8 cellular contexts compared by ENCODE assay signal in genomic region chr5:88833371-88834107, GRCh38. TPM values are rescaled to one million over a fixed set of nuclear protein-coding genes. Genes with fewer than 3 reads are reported as not detected.
DNase-seq lines count a peak whose midpoint lies in the region; ATAC-seq and TF ChIP-seq lines count a peak whose summit lies in the region.

No MANE protein-coding gene starts in this region.

- H3K4me3 ChIP-seq in AG04450 (ENCODE audit: low read depth, low read length) (peak overlapping the region; percentile 12), adrenal gland (peak overlapping the region in 1 of 4 donors; percentile 34), mesendoderm (ENCODE audit: low read length) (no peak overlapping the region), stomach smooth muscle (ENCODE audit: low read length in 2 of 2) (peak overlapping the region; percentile 10 to 38)
- no peak overlapping the region for H3K4me3 ChIP-seq in Jurkat, Clone E6-1 (ENCODE audit: low read length)

- peak; percentile 51 for ATAC-seq in GM19395 (IDR thresholded peaks at IDR 0.05; ENCODE audit: unreplicated experiment)

- CTCF ChIA-PET in AG04450 (lab: Charles Lee) = interaction anchor here (0.6 kb wide), 1 partner anchor 31 kb away, joined by 5 read pairs; no protein-coding TSS in a partner anchor

- no peak overlapping the region for H2BK5ac ChIP-seq in mesendoderm (ENCODE audit: low read length)

- no peak overlapping the region for H2BK120ac ChIP-seq in mesendoderm (ENCODE audit: low read depth, low read length)

- H2AK5ac ChIP-seq in mesendoderm (ENCODE audit: low read length) = no peak overlapping the region

- no peak for DNase-seq in AG04450 (ENCODE audit: low read depth, low spot score)
- DNase-seq in Jurkat, Clone E6-1 (ENCODE audit: low read depth, low spot score) = peak; percentile 47
- peak; percentile 65 to 84 (median 77) for DNase-seq in adrenal gland
- DNase-seq in mesendoderm = peak; percentile 12
- DNase-seq in Kasumi-1 (lab: John Stamatoyannopoulos, UW) = no peak
- DNase-seq in islet precursor cell = no peak

- no peaks in the 10 kb centered on the region for H3K79me1 ChIP-seq in mesendoderm (ENCODE audit: low read length)

- no peak overlapping the region for H3K4me2 ChIP-seq in mesendoderm (ENCODE audit: low read length)

- H4K5ac ChIP-seq in mesendoderm (ENCODE audit: low read length) = no peak overlapping the region

- H3K23ac ChIP-seq in mesendoderm (ENCODE audit: low read length) = no peak overlapping the region

- peak in 1 of 2 donors; percentile 49 for TF ChIP-seq POLR2A in adrenal gland (IDR thresholded peaks at IDR 0.05)

- intact Hi-C loops in adrenal gland (cut with DNase I) = loop anchor here in 1 of 2 donors (10.0 kb wide), 1 partner anchor 51 kb away; the partner anchor contains the start of gene MEF2C

- H3K9ac ChIP-seq in mesendoderm (ENCODE audit: low read length) (no peak overlapping the region), stomach smooth muscle (ENCODE audit: low read length in 2 of 2) (peak overlapping the region in 1 of 2 donors; percentile 7)

- no peak overlapping the region for H3K4ac ChIP-seq in mesendoderm (ENCODE audit: low read depth, low read length)

- peaks cover 37 to 89% of the 10 kb centered on the region in 2 donors for H3K4me1 ChIP-seq in adrenal gland (replicated peaks in 1 of 2)
- H3K4me1 ChIP-seq in mesendoderm (ENCODE audit: control insufficient read depth, low read depth, low read length) = no peaks in the 10 kb centered on the region
- peaks cover 15% of the 10 kb centered on the region for H3K4me1 ChIP-seq in stomach smooth muscle (ENCODE audit: control insufficient read depth, insufficient read depth, low read length)

- no peak overlapping the region for H4K8ac ChIP-seq in mesendoderm (ENCODE audit: low read depth, low read length)

- H3K36me3 ChIP-seq in adrenal gland (replicated peaks in 1 of 2) (no peaks in the 10 kb centered on the region), mesendoderm (ENCODE audit: control insufficient read depth, insufficient read depth, low read length) (no peaks in the 10 kb centered on the region), stomach smooth muscle (ENCODE audit: control insufficient read depth in 2 of 2, insufficient read depth in 2 of 2, low read length in 2 of 2) (no peaks in the 10 kb centered on the region)

- H3K79me2 ChIP-seq in mesendoderm (ENCODE audit: control insufficient read depth, insufficient read depth, low read length) = no peaks in the 10 kb centered on the region

- POLR2A ChIA-PET in AG04450 (lab: Yijun Ruan, JAX) = no interaction called here

- no peak overlapping the region for H2BK15ac ChIP-seq in mesendoderm (replicated peaks; ENCODE audit: low read depth)

- no peak overlapping the region for H3K27ac ChIP-seq in AG04450 (ENCODE audit: low read depth, low read length)
- H3K27ac ChIP-seq in adrenal gland = peak overlapping the region in 4 of 5 donors; percentile 53 to 84 (median 76)
- H3K27ac ChIP-seq in mesendoderm (ENCODE audit: low read depth, low read length) = no peak overlapping the region
- peak overlapping the region; percentile 4 for H3K27ac ChIP-seq in stomach smooth muscle (ENCODE audit: low read length)

- H3K9me3 ChIP-seq in AG04450 (ENCODE audit: control insufficient read depth, insufficient read depth, low read length) (no peaks in the 10 kb centered on the region), adrenal gland (replicated peaks in 1 of 3) (no peaks in the 10 kb centered on the region), stomach smooth muscle (ENCODE audit: control insufficient read depth in 2 of 2, low read length in 2 of 2) (no peaks in the 10 kb centered on the region)

- WGBS in adrenal gland, 4 donors = 9 to 12% (median 9%) methylated on average over 6 of the region's 6 CpGs
- no CpG with 5 or more reads among the region's 6 CpGs for WGBS in mesendoderm (ENCODE audit: extremely low coverage, insufficient coverage, low lambda C conversion rate)

- no peak overlapping the region for H3K18ac ChIP-seq in mesendoderm (ENCODE audit: low read length)

- TF ChIP-seq CTCF in AG04450 (IDR thresholded peaks at IDR 0.05; ENCODE audit: low read depth, low read length) (peak; percentile 5; the same call in 1 of the 2 replicates), adrenal gland (IDR thresholded peaks at IDR 0.05) (peak in 1 of 6 experiments; percentile 20)

- H3K27me3 ChIP-seq in AG04450 (ENCODE audit: control insufficient read depth, insufficient read depth, low read length) = no peaks in the 10 kb centered on the region
- H3K27me3 ChIP-seq in adrenal gland = no peaks in the 10 kb centered on the region
- H3K27me3 ChIP-seq in mesendoderm (ENCODE audit: insufficient read depth, low read length, poor library complexity) = no peaks in the 10 kb centered on the region
- H3K27me3 ChIP-seq in stomach smooth muscle (ENCODE audit: control insufficient read depth in 1 of 2, insufficient read depth in 2 of 2, low read length in 2 of 2) = no peaks in the 10 kb centered on the region

- no peak overlapping the region for H3K56ac ChIP-seq in mesendoderm (ENCODE audit: low read length)

RNA-seq across cellular contexts. Expression of gene MEF2C, which starts 49.4 kb away (rescaled TPM):
- 2.0 and 3.9 TPM in 2 replicates for polyA plus RNA-seq in AG04450 (2011; rRNA removed)
- polyA minus RNA-seq in AG04450 (2011; rRNA and poly(A)+ RNA removed) = 7.0 and 8.8 TPM in 2 replicates
- polyA plus RNA-seq in Jurkat, Clone E6-1 (2012; ENCODE audit: insufficient read depth, insufficient read length) = 0.93 TPM
- 100 to 1,000 TPM in 2 of 8 donors, 10 to 100 TPM in 6; 43.6 to 172 (median 79.4) TPM for total RNA-seq in adrenal gland
- 10 to 100 TPM; 26.8 to 63.7 (median 36.4) TPM for polyA plus RNA-seq in adrenal gland
- 0.60 TPM for polyA plus RNA-seq in mesendoderm (2013, experiment 1 of 2)
- 0.25 TPM for polyA plus RNA-seq in mesendoderm (2013, experiment 2 of 2)

Comparison
In these comparisons a context has a peak if more than half of its experiments do, and no peak if none do; other contexts are left out.
1. DNase-seq: peak in Jurkat, Clone E6-1 (single experiment), adrenal gland (7 of 7) and mesendoderm (single experiment); none in AG04450 (single experiment), Kasumi-1 (0 of 2) and islet precursor cell (single experiment).
2. H3K27ac ChIP-seq: peak in adrenal gland (4 of 5) and stomach smooth muscle (single experiment); none in AG04450 (single experiment) and mesendoderm (single experiment).
3. H3K4me3 ChIP-seq: peak in AG04450 (single experiment) and stomach smooth muscle (2 of 2); none in Jurkat, Clone E6-1 (single experiment) and mesendoderm (single experiment).